1 cellular context compared by ENCODE assay signal in the genomic region with DNA sequence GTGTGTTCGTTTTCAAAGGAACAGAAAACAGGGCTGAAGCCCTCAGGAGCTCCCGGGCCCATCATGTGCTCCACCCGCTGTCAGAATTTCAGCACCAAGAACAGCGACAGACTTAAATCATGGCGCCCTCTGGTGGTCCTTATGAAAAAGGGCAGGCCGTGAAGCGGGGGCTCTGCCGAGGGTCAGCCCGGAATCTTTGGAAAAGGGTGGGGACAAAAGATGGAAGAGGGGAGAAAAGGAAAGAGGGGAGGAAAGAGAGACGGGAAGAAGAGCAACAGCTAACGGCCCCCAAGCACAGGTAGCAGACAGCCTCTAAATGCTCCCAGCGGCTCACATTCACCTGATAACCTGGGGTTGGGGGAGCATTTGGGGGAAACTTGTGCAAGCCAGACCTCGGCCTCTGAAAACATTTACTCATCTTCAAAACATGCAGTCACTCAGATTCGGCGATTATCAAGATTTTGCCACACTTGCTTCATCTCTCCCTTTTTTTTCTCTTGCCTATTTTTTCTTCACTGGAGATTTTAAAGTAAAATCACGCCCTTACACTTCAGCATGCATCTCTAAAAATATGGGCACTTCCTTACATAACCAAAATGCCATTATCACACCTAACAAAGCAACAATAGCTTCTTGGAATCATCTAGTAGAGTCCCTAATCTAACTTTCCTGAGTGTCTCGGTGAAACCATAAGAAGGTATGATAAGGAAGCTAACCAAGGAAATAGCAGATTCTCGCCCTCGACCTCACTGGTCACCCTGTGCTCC.
TF ChIP-seq lines count a peak whose summit lies in the region.

No MANE protein-coding gene starts in this region.

TF ChIP-seq in K562, 482 proteins besides CTCF, POLR2A, EP300 and RAD21 (continued from another document):
- TF ChIP-seq, protein P1, sequence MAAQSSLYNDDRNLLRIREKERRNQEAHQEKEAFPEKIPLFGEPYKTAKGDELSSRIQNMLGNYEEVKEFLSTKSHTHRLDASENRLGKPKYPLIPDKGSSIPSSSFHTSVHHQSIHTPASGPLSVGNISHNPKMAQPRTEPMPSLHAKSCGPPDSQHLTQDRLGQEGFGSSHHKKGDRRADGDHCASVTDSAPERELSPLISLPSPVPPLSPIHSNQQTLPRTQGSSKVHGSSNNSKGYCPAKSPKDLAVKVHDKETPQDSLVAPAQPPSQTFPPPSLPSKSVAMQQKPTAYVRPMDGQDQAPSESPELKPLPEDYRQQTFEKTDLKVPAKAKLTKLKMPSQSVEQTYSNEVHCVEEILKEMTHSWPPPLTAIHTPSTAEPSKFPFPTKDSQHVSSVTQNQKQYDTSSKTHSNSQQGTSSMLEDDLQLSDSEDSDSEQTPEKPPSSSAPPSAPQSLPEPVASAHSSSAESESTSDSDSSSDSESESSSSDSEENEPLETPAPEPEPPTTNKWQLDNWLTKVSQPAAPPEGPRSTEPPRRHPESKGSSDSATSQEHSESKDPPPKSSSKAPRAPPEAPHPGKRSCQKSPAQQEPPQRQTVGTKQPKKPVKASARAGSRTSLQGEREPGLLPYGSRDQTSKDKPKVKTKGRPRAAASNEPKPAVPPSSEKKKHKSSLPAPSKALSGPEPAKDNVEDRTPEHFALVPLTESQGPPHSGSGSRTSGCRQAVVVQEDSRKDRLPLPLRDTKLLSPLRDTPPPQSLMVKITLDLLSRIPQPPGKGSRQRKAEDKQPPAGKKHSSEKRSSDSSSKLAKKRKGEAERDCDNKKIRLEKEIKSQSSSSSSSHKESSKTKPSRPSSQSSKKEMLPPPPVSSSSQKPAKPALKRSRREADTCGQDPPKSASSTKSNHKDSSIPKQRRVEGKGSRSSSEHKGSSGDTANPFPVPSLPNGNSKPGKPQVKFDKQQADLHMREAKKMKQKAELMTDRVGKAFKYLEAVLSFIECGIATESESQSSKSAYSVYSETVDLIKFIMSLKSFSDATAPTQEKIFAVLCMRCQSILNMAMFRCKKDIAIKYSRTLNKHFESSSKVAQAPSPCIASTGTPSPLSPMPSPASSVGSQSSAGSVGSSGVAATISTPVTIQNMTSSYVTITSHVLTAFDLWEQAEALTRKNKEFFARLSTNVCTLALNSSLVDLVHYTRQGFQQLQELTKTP (IDR thresholded peaks at IDR 0.05; ENCODE audit: low read depth in 1 of 2, partially characterized antibody in 2 of 2) = peak in 1 of 2 experiments; percentile 95
- TF ChIP-seq, protein P2, sequence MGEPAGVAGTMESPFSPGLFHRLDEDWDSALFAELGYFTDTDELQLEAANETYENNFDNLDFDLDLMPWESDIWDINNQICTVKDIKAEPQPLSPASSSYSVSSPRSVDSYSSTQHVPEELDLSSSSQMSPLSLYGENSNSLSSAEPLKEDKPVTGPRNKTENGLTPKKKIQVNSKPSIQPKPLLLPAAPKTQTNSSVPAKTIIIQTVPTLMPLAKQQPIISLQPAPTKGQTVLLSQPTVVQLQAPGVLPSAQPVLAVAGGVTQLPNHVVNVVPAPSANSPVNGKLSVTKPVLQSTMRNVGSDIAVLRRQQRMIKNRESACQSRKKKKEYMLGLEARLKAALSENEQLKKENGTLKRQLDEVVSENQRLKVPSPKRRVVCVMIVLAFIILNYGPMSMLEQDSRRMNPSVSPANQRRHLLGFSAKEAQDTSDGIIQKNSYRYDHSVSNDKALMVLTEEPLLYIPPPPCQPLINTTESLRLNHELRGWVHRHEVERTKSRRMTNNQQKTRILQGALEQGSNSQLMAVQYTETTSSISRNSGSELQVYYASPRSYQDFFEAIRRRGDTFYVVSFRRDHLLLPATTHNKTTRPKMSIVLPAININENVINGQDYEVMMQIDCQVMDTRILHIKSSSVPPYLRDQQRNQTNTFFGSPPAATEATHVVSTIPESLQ (CRISPR knock-in tag; IDR thresholded peaks at IDR 0.05) = 0 out of 2 replicates have a peak, but pooled peaks have one; percentile 58
- TF ChIP-seq ARHGAP35 (IDR thresholded peaks at IDR 0.05; ENCODE audit: partially characterized antibody) (no peak), YY1 (IDR thresholded peaks at IDR 0.05; ENCODE audit: borderline replicate concordance in 1 of 3, control insufficient read depth in 1 of 3, extremely low read depth in 1 of 3, insufficient read depth in 3 of 3, insufficient read length in 1 of 3, insufficient replicate concordance in 2 of 3, low read depth in 1 of 3, low read length in 2 of 3) (no peak), MYC (IDR thresholded peaks at IDR 0.05; ENCODE audit: low read depth, low read length) (0 out of 2 replicates have a peak, but pooled peaks have one; percentile 19), MYC (CRISPR knock-in tag; IDR thresholded peaks at IDR 0.05; ENCODE audit: borderline replicate concordance, low read depth) (no peak), SMARCB1 (IDR thresholded peaks at IDR 0.05; ENCODE audit: insufficient read length, low read depth) (no peak), EHMT2 (IDR thresholded peaks at IDR 0.05) (peak; percentile 99), NR2C2 (CRISPR knock-in tag; IDR thresholded peaks at IDR 0.05) (peak; percentile 40; the same call in 1 of the 2 replicates), NR2C2 (tag; IDR thresholded peaks at IDR 0.05) (no peak), RBM39 (optimal IDR thresholded peaks at IDR 0.05; ENCODE audit: low read depth, low read length) (peak; percentile 80), ZNF57 (CRISPR knock-in tag; IDR thresholded peaks at IDR 0.05) (no peak), ZNF232 (CRISPR knock-in tag; IDR thresholded peaks at IDR 0.05) (0 out of 2 replicates have a peak, but pooled peaks have one; percentile 21), KLF6 (CRISPR knock-in tag; IDR thresholded peaks at IDR 0.05; ENCODE audit: borderline replicate concordance) (no peak), MAZ (CRISPR knock-in tag; conservative IDR thresholded peaks at IDR 0.05 in 1 of 2, IDR thresholded peaks at IDR 0.05 in 1 of 2) (peak; percentile 29 to 88; a peak in 2 of 4 replicates)
- TF ChIP-seq, protein P3, sequence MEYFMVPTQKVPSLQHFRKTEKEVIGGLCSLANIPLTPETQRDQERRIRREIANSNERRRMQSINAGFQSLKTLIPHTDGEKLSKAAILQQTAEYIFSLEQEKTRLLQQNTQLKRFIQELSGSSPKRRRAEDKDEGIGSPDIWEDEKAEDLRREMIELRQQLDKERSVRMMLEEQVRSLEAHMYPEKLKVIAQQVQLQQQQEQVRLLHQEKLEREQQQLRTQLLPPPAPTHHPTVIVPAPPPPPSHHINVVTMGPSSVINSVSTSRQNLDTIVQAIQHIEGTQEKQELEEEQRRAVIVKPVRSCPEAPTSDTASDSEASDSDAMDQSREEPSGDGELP (CRISPR knock-in tag; IDR thresholded peaks at IDR 0.05; ENCODE audit: borderline replicate concordance) = peak; percentile 74
TF ChIP-seq in K562: peak in this region for 59.
